Comparison of ENCODE assay signal across 11 cellular contexts in genomic region chr7:129853661-129854268, GRCh38.
A peak's percentile ranks its signal among the peaks of the same experiment; 100 is the strongest.
DNase-seq lines count a peak whose midpoint lies in the region; ATAC-seq and TF ChIP-seq lines count a peak whose summit lies in the region.
"Had no signal": no experiment of that assay in that cellular context is flagged by ENCODE, and none has a peak within 500 bp of the region (broad histone marks: within the 10 kb centered on the region; RNA-seq: fewer than 3 reads in every experiment).

No MANE protein-coding gene starts in this region.

- TF ChIP-seq CTCF in HL-60 (IDR thresholded peaks at IDR 0.05; ENCODE audit: insufficient read depth, low read length) (no peak), fibroblast of pulmonary artery (IDR thresholded peaks at IDR 0.05; ENCODE audit: low read length, missing control alignments) (no peak)

- H3K9ac ChIP-seq in SK-N-MC (ENCODE audit: insufficient read length): peak overlapping the region; percentile 67

- H3K36me3 Mint-ChIP-seq in activated CD4-positive, alpha-beta T cell treated with anti-CD3 and anti-CD28 coated beads, Interleukin-2, amount 10 ng/mL, durations not matched to agents 24 days and 14 days (ENCODE audit: low read depth): peaks cover 5% of the 10 kb centered on the region

- H3K4me3 Mint-ChIP-seq in activated CD4-positive, alpha-beta T cell treated with anti-CD3 and anti-CD28 coated beads, Interleukin-2, amount 10 ng/mL, durations not matched to agents 24 days and 14 days: no peak overlapping the region
- H3K4me3 Mint-ChIP-seq: activated CD8-positive, alpha-beta memory T cell treated with anti-CD3 and anti-CD28 coated beads, Interleukin-2, amount 10 ng/mL, durations not matched to agents 7 days and 5 days; naive B cell had no signal

- H3K27ac ChIP-seq in HL-60 (replicated peaks) (peak overlapping the region; percentile 29), SK-N-MC (peak overlapping the region; percentile 99), skin epidermis (peak overlapping the region in 12 of 21 experiments; percentile 2 to 62 (median 38))

- H3K27me3 ChIP-seq in HL-60 (ENCODE audit: insufficient read depth, poor library complexity, severe bottlenecking): no peaks in the 10 kb centered on the region

- peaks cover 9% of the 10 kb centered on the region for H3K4me1 Mint-ChIP-seq in activated CD4-positive, alpha-beta T cell treated with anti-CD3 and anti-CD28 coated beads, Interleukin-2, amount 10 ng/mL, durations not matched to agents 24 days and 14 days

- no peaks in the 10 kb centered on the region for H3K36me3 ChIP-seq in SK-N-MC (ENCODE audit: insufficient read depth, low read length)

- no peaks in the 10 kb centered on the region for H3K27me3 Mint-ChIP-seq in activated CD4-positive, alpha-beta T cell treated with anti-CD3 and anti-CD28 coated beads, Interleukin-2, amount 10 ng/mL, durations not matched to agents 24 days and 14 days
- H3K27me3 Mint-ChIP-seq: activated CD8-positive, alpha-beta memory T cell treated with anti-CD3 and anti-CD28 coated beads, Interleukin-2, amount 10 ng/mL, durations not matched to agents 7 days and 5 days; naive B cell had no signal

- H3K4me3 ChIP-seq in HL-60 (replicated peaks; ENCODE audit: insufficient read depth, low read length): no peak overlapping the region
- H3K4me3 ChIP-seq in SK-N-MC: peak overlapping the region; percentile 75
- no peak overlapping the region for H3K4me3 ChIP-seq in fibroblast of pulmonary artery (replicated peaks; ENCODE audit: low read depth, low read length)
- H3K4me3 ChIP-seq in skin epidermis: no peak overlapping the region

- no peak overlapping the region for H3K27ac Mint-ChIP-seq in activated CD4-positive, alpha-beta T cell treated with anti-CD3 and anti-CD28 coated beads, Interleukin-2, amount 10 ng/mL, durations not matched to agents 24 days and 14 days
- H3K27ac Mint-ChIP-seq: activated CD8-positive, alpha-beta memory T cell treated with anti-CD3 and anti-CD28 coated beads, Interleukin-2, amount 10 ng/mL, durations not matched to agents 7 days and 5 days had no signal

- DNase-seq in HL-60 (ENCODE audit: low read depth in 1 of 2, low spot score in 1 of 2): peak; percentile 70 to 89
- peak; percentile 98 for DNase-seq in SK-N-MC (ENCODE audit: low read depth, low spot score)
- DNase-seq in fibroblast of pulmonary artery (ENCODE audit: low read depth): peak; percentile 76
- no peak for DNase-seq in activated CD4-positive, alpha-beta T cell treated with anti-CD3 and anti-CD28 coated beads, Interleukin-2, amount 10 ng/mL, durations not matched to agents 24 days and 14 days
- DNase-seq in AG08396 (ENCODE audit: low spot score): no peak
- DNase-seq: activated CD8-positive, alpha-beta memory T cell treated with anti-CD3 and anti-CD28 coated beads, Interleukin-2, amount 10 ng/mL, durations not matched to agents 7 days and 5 days; effector CD4-positive, alpha-beta T cell; naive B cell; NCI-H774 had no signal

- no peak for ATAC-seq in GM19397 (IDR thresholded peaks at IDR 0.05; ENCODE audit: unreplicated experiment)
- ATAC-seq: activated CD8-positive, alpha-beta memory T cell treated with anti-CD3 and anti-CD28 coated beads, Interleukin-2, amount 10 ng/mL, durations not matched to agents 7 days and 5 days had no signal

- intact Hi-C loops in activated CD4-positive, alpha-beta T cell treated with anti-CD3 and anti-CD28 coated beads, Interleukin-2, amount 10 ng/mL, durations not matched to agents 24 days and 14 days (cut with micrococcal nuclease): no loop called here

- no peaks in the 10 kb centered on the region for H3K9me3 Mint-ChIP-seq in activated CD4-positive, alpha-beta T cell treated with anti-CD3 and anti-CD28 coated beads, Interleukin-2, amount 10 ng/mL, durations not matched to agents 24 days and 14 days

- no peaks in the 10 kb centered on the region for H3K9me3 ChIP-seq in SK-N-MC (ENCODE audit: low read depth, low read length)

Comparison
In these comparisons a context has a peak if more than half of its experiments do, and no peak if none do; other contexts are left out.
1. DNase-seq: peak in HL-60 (2 of 2), SK-N-MC (single experiment) and fibroblast of pulmonary artery (single experiment); none in activated CD4-positive, alpha-beta T cell treated with anti-CD3 and anti-CD28 coated beads, Interleukin-2, amount 10 ng/mL, durations not matched to agents 24 days and 14 days (single experiment) and AG08396 (single experiment).
2. H3K27ac ChIP-seq: peak in every context shown above with its lines; median percentile 99 in SK-N-MC; 38 in skin epidermis; 29 in HL-60.